Comparison of ENCODE assay signal across 11 cellular contexts in the genomic region with DNA sequence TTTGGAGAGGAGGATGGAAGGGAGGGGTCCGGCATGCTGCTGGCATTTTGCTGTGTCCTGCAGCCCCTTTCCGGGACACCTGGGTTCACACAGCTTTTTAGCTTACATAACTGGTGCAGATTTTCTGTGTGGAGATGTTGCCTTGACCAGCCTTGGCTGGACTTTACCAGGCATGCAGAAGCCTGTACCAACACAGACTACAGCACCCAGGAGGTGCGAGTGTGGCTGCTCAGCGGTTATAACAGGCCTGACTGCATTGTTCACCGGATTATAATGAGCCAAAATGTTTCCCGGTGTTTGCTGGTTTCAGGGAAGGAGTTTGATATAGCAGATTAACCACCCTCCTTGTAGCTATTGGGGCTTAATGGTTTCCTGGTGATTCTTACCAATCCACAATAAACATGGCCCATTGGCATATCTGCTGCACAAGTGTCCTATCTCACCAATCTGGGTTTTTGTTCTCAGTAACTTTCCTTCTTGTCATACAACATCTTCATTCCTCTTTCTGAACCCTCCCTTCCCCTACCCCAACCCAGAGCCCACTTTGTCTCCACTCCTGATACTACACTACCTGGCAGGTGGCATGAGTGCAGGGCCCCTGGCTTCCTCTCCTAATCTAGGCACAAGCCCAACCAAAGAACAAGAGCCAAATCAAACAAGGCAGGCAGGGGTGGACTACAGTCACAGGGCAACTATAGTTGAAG. TPM values are rescaled to one million over a fixed set of nuclear protein-coding genes. Genes with fewer than 3 reads are reported as not detected.
DNase-seq lines count a peak whose midpoint lies in the region; ATAC-seq and TF ChIP-seq lines count a peak whose summit lies in the region.
"Had no signal": no experiment of that assay in that cellular context is flagged by ENCODE, and none has a peak within 500 bp of the region (broad histone marks: within the 10 kb centered on the region; RNA-seq: fewer than 3 reads in every experiment).

No MANE protein-coding gene starts in this region.

- peak overlapping the region in 4 of 6 donors; percentile 39 to 64 (median 51) for H3K27ac Mint-ChIP-seq in immature natural killer cell

- no peak overlapping the region for H3K4me3 ChIP-seq in HUES48 (ENCODE audit: low read depth, low read length)
- H3K4me3 ChIP-seq in WERI-Rb-1 (ENCODE audit: low read depth, low read length): no peak overlapping the region

- no peak for ATAC-seq in GM21529 (IDR thresholded peaks at IDR 0.05; ENCODE audit: unreplicated experiment)
- ATAC-seq in HG03521 (IDR thresholded peaks at IDR 0.05; ENCODE audit: unreplicated experiment): no peak

- H3K36me3 Mint-ChIP-seq in immature natural killer cell: peaks cover 8 to 28% (median 13%) of the 10 kb centered on the region in 3 donors

- H3K27ac ChIP-seq in HUES48 (ENCODE audit: low read depth, low read length) (peak overlapping the region; percentile 96), WERI-Rb-1 (peak overlapping the region; percentile 14; the same call in 1 of the 2 replicates)

- H3K27me3 ChIP-seq in HUES48 (ENCODE audit: control insufficient read depth, insufficient read depth, low read length) (no peaks in the 10 kb centered on the region), WERI-Rb-1 (ENCODE audit: insufficient read depth, low read depth, severe bottlenecking) (peaks cover 3% of the 10 kb centered on the region)

- no peaks in the 10 kb centered on the region for H3K9me3 Mint-ChIP-seq in immature natural killer cell

- no peak overlapping the region for H3K4me3 Mint-ChIP-seq in immature natural killer cell

- peaks cover 20% of the 10 kb centered on the region for H3K36me3 ChIP-seq in HUES48 (ENCODE audit: control insufficient read depth, insufficient read depth, low read length)
- H3K36me3 ChIP-seq in WERI-Rb-1: peaks cover 59% of the 10 kb centered on the region

- DNase-seq in DMS53 (lab: John Stamatoyannopoulos, UW) (peak; percentile 63), WERI-Rb-1 (no peak), immature natural killer cell (no peak), NCI-H1436 treated with DMSO at 0.1 percent for 48 hours (lab: John Stamatoyannopoulos, UW) (no peak), UCSD-AML1 (lab: John Stamatoyannopoulos, UW; ENCODE audit: unreplicated experiment) (no peak)
- DNase-seq: cerebellar nuclear complex, GDM1, nucleus accumbens had no signal

- no peak for TF ChIP-seq CTCF in WERI-Rb-1 (IDR thresholded peaks at IDR 0.05; ENCODE audit: low read depth, low read length)

- H3K4me1 Mint-ChIP-seq in immature natural killer cell: peaks cover 15 to 22% of the 10 kb centered on the region in 2 donors

- H3K4me1 ChIP-seq in HUES48 (ENCODE audit: control insufficient read depth, insufficient read depth, low read length): no peaks in the 10 kb centered on the region

- H3K27me3 Mint-ChIP-seq in immature natural killer cell (ENCODE audit: low read depth in 3 of 3): peaks cover 28 to 37% (median 35%) of the 10 kb centered on the region in 3 donors

- H3K9me3 ChIP-seq in HUES48 (ENCODE audit: control insufficient read depth, insufficient read depth, low read length) (peaks cover 25% of the 10 kb centered on the region), WERI-Rb-1 (ENCODE audit: severe bottlenecking) (no peaks in the 10 kb centered on the region)

- H3K9ac ChIP-seq in HUES48 (ENCODE audit: low read depth, low read length): no peak overlapping the region

RNA-seq across cellular contexts. Expression of a gene that starts 3.9 kb away (rescaled TPM):
- polyA plus RNA-seq in immature natural killer cell: 1,000 to 10,000 TPM; 2,085 to 3,021 (median 2,819) TPM

RNA-seq across cellular contexts. Expression of a gene that starts 7.0 kb away (rescaled TPM):
- 10 to 100 TPM; 14.1 to 21.1 (median 17.8) TPM for polyA plus RNA-seq in immature natural killer cell

RNA-seq across cellular contexts. Expression of a gene that starts 9.3 kb away (rescaled TPM):
- 10 to 100 TPM; 24.9 to 39.2 (median 32.4) TPM for polyA plus RNA-seq in immature natural killer cell

RNA-seq across cellular contexts. Expression of a gene that starts 23.0 kb away (rescaled TPM):
- 10 to 100 TPM; 27.2 to 31.2 (median 28.9) TPM for polyA plus RNA-seq in immature natural killer cell

RNA-seq across cellular contexts. Expression of a gene that starts 26.4 kb away (rescaled TPM):
- 100 to 1,000 TPM in 2 of 3 donors, 10 to 100 TPM in 1; 98.3 to 193 (median 154) TPM for polyA plus RNA-seq in immature natural killer cell
